Comparison of ENCODE assay signal across 1 cellular context in genomic region chr18:11983592-11983991, GRCh38.
TF ChIP-seq lines count a peak whose summit lies in the region.

No MANE protein-coding gene starts in this region.

TF ChIP-seq in endothelial cell of umbilical vein, 7 proteins besides CTCF, POLR2A, EP300 and RAD21:
- TF ChIP-seq EZH2 (IDR thresholded peaks at IDR 0.05; ENCODE audit: borderline replicate concordance, low read depth, low read length, severe bottlenecking): no peak
- TF ChIP-seq GATA2 (IDR thresholded peaks at IDR 0.05; ENCODE audit: insufficient read depth, insufficient read length, low read depth, low read length): no peak
- TF ChIP-seq MAX (IDR thresholded peaks at IDR 0.05; ENCODE audit: insufficient read depth, insufficient read length): no peak
- TF ChIP-seq JUN (IDR thresholded peaks at IDR 0.05; ENCODE audit: borderline replicate concordance, insufficient read depth, insufficient read length, low read depth): no peak
- TF ChIP-seq FOS (IDR thresholded peaks at IDR 0.05; ENCODE audit: borderline replicate concordance, insufficient read depth, low read length): no peak
- TF ChIP-seq POLR2AphosphoS5 (IDR thresholded peaks at IDR 0.05; ENCODE audit: insufficient read depth, low read depth, low read length): no peak
- no peak for TF ChIP-seq MYC (IDR thresholded peaks at IDR 0.05; ENCODE audit: low read depth, low read length)
